ENCODE assay signal across 1 cellular context in genomic region chrX:134649770-134650169, GRCh38.
TF ChIP-seq lines count a peak whose summit lies in the region.

No MANE protein-coding gene starts in this region.

TF ChIP-seq in endothelial cell of umbilical vein, 7 proteins besides CTCF, POLR2A, EP300 and RAD21 (continued from another document):
- no peak for TF ChIP-seq MAX (IDR thresholded peaks at IDR 0.05; ENCODE audit: insufficient read depth, insufficient read length)
TF ChIP-seq in endothelial cell of umbilical vein: peak in this region for 0.
